Comparison of ENCODE assay signal across 12 cellular contexts in the genomic region with DNA sequence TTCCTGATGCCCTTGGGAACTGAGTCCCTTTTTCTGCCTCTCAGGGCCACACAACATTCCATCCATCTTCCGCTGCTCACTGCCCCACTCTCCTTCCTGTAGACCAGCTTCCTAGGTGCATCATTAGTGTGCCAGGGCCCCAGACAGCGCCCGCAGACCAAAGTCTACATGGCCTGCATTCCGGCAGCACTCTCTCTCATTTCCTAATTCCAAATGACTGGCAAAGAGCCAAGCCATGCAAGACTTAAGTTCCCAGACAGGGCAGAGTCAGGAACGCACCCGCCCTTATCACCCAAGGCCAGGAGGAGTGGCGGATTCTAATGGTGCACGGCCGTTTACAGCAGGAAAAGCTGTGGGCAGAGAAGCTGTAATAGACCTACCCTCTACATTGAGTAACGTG.
DNase-seq lines count a peak whose midpoint lies in the region; ATAC-seq and TF ChIP-seq lines count a peak whose summit lies in the region.
"Had no signal": no experiment of that assay in that cellular context is flagged by ENCODE, and none has a peak within 500 bp of the region (broad histone marks: within the 10 kb centered on the region; RNA-seq: fewer than 3 reads in every experiment).

No MANE protein-coding gene starts in this region.

- TF ChIP-seq CTCF in BE2C (IDR thresholded peaks at IDR 0.05; ENCODE audit: low read depth, low read length), result no peak
- TF ChIP-seq CTCF in lower lobe of right lung (IDR thresholded peaks at IDR 0.05), result no peak

- H3K9me3 ChIP-seq in BE2C (peaks cover 5% of the 10 kb centered on the region; the same call in 1 of the 2 replicates), lower lobe of right lung (peaks cover 4% of the 10 kb centered on the region)

- H3K4me1 ChIP-seq in BE2C (peaks cover 6% of the 10 kb centered on the region; the same call in 1 of the 2 replicates), lower lobe of right lung (peaks cover 13% of the 10 kb centered on the region)

- no peak overlapping the region for H3K27ac ChIP-seq in lower lobe of right lung

- H3K27me3 Mint-ChIP-seq in activated T-cell treated with anti-CD3 and anti-CD28 coated beads, Interleukin-2, amount 50 U/mL, for 24 hours, result no peaks in the 10 kb centered on the region

- H3K27me3 ChIP-seq in BE2C (no peaks in the 10 kb centered on the region), lower lobe of right lung (ENCODE audit: low read depth) (no peaks in the 10 kb centered on the region)

- H3K4me3 Mint-ChIP-seq in activated T-cell treated with anti-CD3 and anti-CD28 coated beads, Interleukin-2, amount 50 U/mL, for 24 hours, result no peak overlapping the region
- H3K4me3 Mint-ChIP-seq: activated naive CD8-positive, alpha-beta T cell had no signal

- H3K27ac Mint-ChIP-seq in activated T-cell treated with anti-CD3 and anti-CD28 coated beads, Interleukin-2, amount 50 U/mL, for 24 hours, result no peak overlapping the region
- H3K27ac Mint-ChIP-seq: activated naive CD8-positive, alpha-beta T cell had no signal

- intact Hi-C loops in lower lobe of right lung (cut with DNase I), result no loop called here

- peak; percentile 68 to 90 for ATAC-seq in lower lobe of right lung

- H3K9me3 Mint-ChIP-seq in activated T-cell treated with anti-CD3 and anti-CD28 coated beads, Interleukin-2, amount 50 U/mL, for 24 hours, result peaks cover 18% of the 10 kb centered on the region

- no peaks in the 10 kb centered on the region for H3K4me1 Mint-ChIP-seq in activated T-cell treated with anti-CD3 and anti-CD28 coated beads, Interleukin-2, amount 50 U/mL, for 24 hours (ENCODE audit: low read depth)

- peaks cover 1% of the 10 kb centered on the region for H3K36me3 Mint-ChIP-seq in activated T-cell treated with anti-CD3 and anti-CD28 coated beads, Interleukin-2, amount 50 U/mL, for 24 hours (ENCODE audit: low read depth)

- DNase-seq in BE2C, result peak; percentile 26
- peak; percentile 57 for DNase-seq in NCI-H2107 treated with DMSO at 0.1 percent for 48 hours (lab: John Stamatoyannopoulos, UW; ENCODE audit: unreplicated experiment)
- DNase-seq in dermis blood vessel endothelial cell, result peak; percentile 24
- no peak for DNase-seq in lower lobe of right lung
- no peak for DNase-seq in central memory CD4-positive, alpha-beta T cell
- DNase-seq in NK-92 treated with Interleukin-12 subunit alpha and Interleukin-12 subunit beta, amount 100 ng/mL, for 24 hours (lab: John Stamatoyannopoulos, UW), result no peak
- no peak for DNase-seq in activated CD4-positive, alpha-beta T cell treated with anti-CD3 and anti-CD28 coated beads, Interleukin-2, amount 50 U/mL, for 4 hours
- DNase-seq in activated T-cell treated with anti-CD3 and anti-CD28 coated beads, Interleukin-2, amount 50 U/mL, for 24 hours, result no peak
- DNase-seq: activated CD4-positive, alpha-beta T cell treated with anti-CD3 and anti-CD28 coated beads, Interleukin-2, amount 50 U/mL, for 48 hours; NCI-H1694; SIG-M5 had no signal

- H3K36me3 ChIP-seq in BE2C (no peaks in the 10 kb centered on the region), lower lobe of right lung (no peaks in the 10 kb centered on the region)

- H3K4me3 ChIP-seq in BE2C (ENCODE audit: low read depth, low read length) (no peak overlapping the region), lower lobe of right lung (no peak overlapping the region)

Comparison
In these comparisons a context has a peak if more than half of its experiments do, and no peak if none do; other contexts are left out.
1. DNase-seq: peak in BE2C (single experiment), NCI-H2107 treated with DMSO at 0.1 percent for 48 hours (single experiment) and dermis blood vessel endothelial cell (single experiment); none in lower lobe of right lung (single experiment), central memory CD4-positive, alpha-beta T cell (single experiment), NK-92 treated with Interleukin-12 subunit alpha and Interleukin-12 subunit beta, amount 100 ng/mL, for 24 hours (single experiment), activated CD4-positive, alpha-beta T cell treated with anti-CD3 and anti-CD28 coated beads, Interleukin-2, amount 50 U/mL, for 4 hours (0 of 2) and activated T-cell treated with anti-CD3 and anti-CD28 coated beads, Interleukin-2, amount 50 U/mL, for 24 hours (single experiment).